28 cellular contexts compared by ENCODE assay signal in genomic region chr2:165083326-165083725, GRCh38.
"Had no signal": no experiment of that assay in that cellular context is flagged by ENCODE, and none has a peak within 500 bp of the region (broad histone marks: within the 10 kb centered on the region; RNA-seq: fewer than 3 reads in every experiment).

No MANE protein-coding gene starts in this region.

- H3K9me3 ChIP-seq: colonic mucosa, esophagus squamous epithelium, gastrocnemius medialis had no signal

- H3K4me1 ChIP-seq: colonic mucosa, esophagus muscularis mucosa, esophagus squamous epithelium, foreskin keratinocyte, gastrocnemius medialis, gastroesophageal sphincter, heart left ventricle, heart right ventricle had no signal

- DNase-seq: colonic mucosa; cortex of kidney; dermis blood vessel endothelial cell; dorsolateral prefrontal cortex; effector CD4-positive, alpha-beta T cell; effector CD8-positive, alpha-beta T cell; effector memory CD4-positive, alpha-beta T cell; effector memory CD8-positive, alpha-beta T cell; erythroblast; esophagus squamous epithelium; foreskin fibroblast; foreskin keratinocyte; foreskin melanocyte; gastrocnemius medialis; glutamatergic neuron; head of caudate nucleus; heart left ventricle; heart right ventricle had no signal

- H3K36me3 ChIP-seq: colonic mucosa, esophagus muscularis mucosa, esophagus squamous epithelium, gastrocnemius medialis, gastroesophageal sphincter, heart left ventricle, heart right ventricle had no signal

- H3K4me3 Mint-ChIP-seq: dendritic cell treated with granulocyte-macrophage colony-stimulating factor and Interleukin-4, amounts not matched to agents 40 ng/mL and 50 ng/mL, for 4 days; effector memory CD8-positive, alpha-beta T cell had no signal

- H3K27ac Mint-ChIP-seq: dendritic cell treated with granulocyte-macrophage colony-stimulating factor and Interleukin-4, amounts not matched to agents 40 ng/mL and 50 ng/mL, for 4 days; effector memory CD8-positive, alpha-beta T cell had no signal

- ATAC-seq: effector memory CD8-positive, alpha-beta T cell; esophagus mucosa; foreskin keratinocyte; gastrocnemius medialis; gastroesophageal sphincter; heart left ventricle; heart right ventricle had no signal

- H3K27me3 ChIP-seq: colonic mucosa, dorsolateral prefrontal cortex, esophagus muscularis mucosa, esophagus squamous epithelium, gastrocnemius medialis, gastroesophageal sphincter, heart left ventricle, heart right ventricle had no signal

- H3K27me3 Mint-ChIP-seq: dendritic cell treated with granulocyte-macrophage colony-stimulating factor and Interleukin-4, amounts not matched to agents 40 ng/mL and 50 ng/mL, for 4 days; effector memory CD8-positive, alpha-beta T cell had no signal

- FAIRE-seq: colon, endometrium, endothelial cell of umbilical vein, frontal cortex had no signal

- H3K4me3 ChIP-seq: colonic mucosa, coronary artery, dorsolateral prefrontal cortex, esophagus muscularis mucosa, esophagus squamous epithelium, gastrocnemius medialis, gastroesophageal sphincter, heart left ventricle, heart right ventricle had no signal

- H3K27ac ChIP-seq: colonic mucosa, coronary artery, dorsolateral prefrontal cortex, epithelial cell of prostate, esophagus muscularis mucosa, esophagus squamous epithelium, foreskin keratinocyte, gastrocnemius medialis, gastroesophageal sphincter, heart left ventricle, heart right ventricle had no signal
